ENCODE assay signal across 25 cellular contexts in the genomic region with DNA sequence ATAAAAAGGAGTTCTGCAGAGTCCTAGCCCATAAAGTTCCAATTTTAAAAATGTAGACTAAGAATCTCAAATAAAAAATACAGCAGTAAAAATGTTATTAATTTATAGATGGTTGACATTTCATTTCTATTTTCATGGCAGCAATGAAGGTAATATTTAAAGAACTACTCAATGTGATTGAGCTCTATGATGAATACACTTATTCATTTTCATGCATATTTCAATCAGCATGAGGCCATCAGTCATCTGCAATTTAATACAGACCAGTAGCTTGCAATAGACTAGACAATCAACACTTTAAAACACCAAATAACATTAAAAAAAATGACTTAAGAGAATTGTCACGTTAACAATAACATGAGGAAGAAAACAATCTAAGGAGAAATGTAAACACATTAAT.
"Had no signal": no experiment of that assay in that cellular context is flagged by ENCODE, and none has a peak within 500 bp of the region (broad histone marks: within the 10 kb centered on the region; RNA-seq: fewer than 3 reads in every experiment).

No MANE protein-coding gene starts in this region.

- H3K27ac Mint-ChIP-seq: dendritic cell treated with granulocyte-macrophage colony-stimulating factor and Interleukin-4, amounts not matched to agents 40 ng/mL and 50 ng/mL, for 4 days; effector memory CD8-positive, alpha-beta T cell; endodermal cell had no signal

- DNase-seq: colonic mucosa; cortex of kidney; dermis blood vessel endothelial cell; dorsolateral prefrontal cortex; effector CD4-positive, alpha-beta T cell; effector CD8-positive, alpha-beta T cell; effector memory CD4-positive, alpha-beta T cell; effector memory CD8-positive, alpha-beta T cell; endodermal cell; erythroblast; esophagus squamous epithelium; foreskin fibroblast; foreskin keratinocyte; foreskin melanocyte; gastrocnemius medialis; glutamatergic neuron; head of caudate nucleus; heart left ventricle; heart right ventricle had no signal

- H3K4me1 Mint-ChIP-seq: endodermal cell had no signal

- H3K9me3 ChIP-seq: colonic mucosa, esophagus muscularis mucosa, esophagus squamous epithelium, gastrocnemius medialis, gastroesophageal sphincter had no signal

- H3K4me3 ChIP-seq: colonic mucosa, coronary artery, dorsolateral prefrontal cortex, esophagus muscularis mucosa, esophagus squamous epithelium, gastrocnemius medialis, gastroesophageal sphincter, heart left ventricle, heart right ventricle had no signal

- H3K4me1 ChIP-seq: colonic mucosa, esophagus muscularis mucosa, esophagus squamous epithelium, foreskin keratinocyte, gastrocnemius medialis, gastroesophageal sphincter, heart left ventricle, heart right ventricle had no signal

- H3K27me3 ChIP-seq: colonic mucosa, dorsolateral prefrontal cortex, esophagus muscularis mucosa, esophagus squamous epithelium, foreskin keratinocyte, gastrocnemius medialis, gastroesophageal sphincter, heart left ventricle, heart right ventricle had no signal

- ATAC-seq: effector memory CD8-positive, alpha-beta T cell; esophagus mucosa; foreskin keratinocyte; gastrocnemius medialis; gastroesophageal sphincter; heart left ventricle; heart right ventricle had no signal

- H3K27ac ChIP-seq: colonic mucosa, coronary artery, dorsolateral prefrontal cortex, epithelial cell of prostate, esophagus muscularis mucosa, esophagus squamous epithelium, foreskin keratinocyte, gastrocnemius medialis, gastroesophageal sphincter, heart left ventricle, heart right ventricle had no signal

- H3K4me3 Mint-ChIP-seq: dendritic cell treated with granulocyte-macrophage colony-stimulating factor and Interleukin-4, amounts not matched to agents 40 ng/mL and 50 ng/mL, for 4 days; effector memory CD8-positive, alpha-beta T cell; endodermal cell had no signal

- H3K36me3 ChIP-seq: colonic mucosa, esophagus muscularis mucosa, esophagus squamous epithelium, gastrocnemius medialis, gastroesophageal sphincter, heart left ventricle, heart right ventricle had no signal

- H3K27me3 Mint-ChIP-seq: dendritic cell treated with granulocyte-macrophage colony-stimulating factor and Interleukin-4, amounts not matched to agents 40 ng/mL and 50 ng/mL, for 4 days; effector memory CD8-positive, alpha-beta T cell had no signal
